Comparison of ENCODE assay signal across 1 cellular context in the genomic region with DNA sequence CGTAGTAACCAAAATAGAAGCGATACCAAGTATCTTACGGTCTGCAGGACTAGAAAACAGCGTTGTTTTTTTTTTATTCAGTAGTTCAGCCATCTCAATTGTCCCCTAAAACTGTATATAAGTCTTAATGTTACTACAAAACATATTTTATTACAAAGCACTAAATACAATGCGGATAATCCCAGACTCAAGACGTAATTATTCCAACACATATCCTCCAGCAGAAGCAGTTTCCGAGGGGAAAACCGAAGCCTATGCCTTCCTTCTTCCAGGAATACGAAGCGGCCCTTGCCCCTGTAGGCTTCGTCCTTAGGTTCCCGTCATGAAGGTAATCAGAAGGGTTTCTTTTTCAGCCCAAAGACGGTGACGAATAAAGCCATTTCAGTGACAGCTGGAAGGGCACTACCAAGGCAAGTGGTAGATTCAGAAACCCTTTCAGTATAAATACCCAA.
TF ChIP-seq lines count a peak whose summit lies in the region.

No MANE protein-coding gene starts in this region.

TF ChIP-seq in GM12878, 131 proteins besides CTCF, POLR2A, EP300 and RAD21:
- TF ChIP-seq TCF3 (IDR thresholded peaks at IDR 0.05; ENCODE audit: borderline replicate concordance, insufficient read depth, low read depth, low read length) (no peak), CBX3 (IDR thresholded peaks at IDR 0.05; ENCODE audit: borderline replicate concordance, low read depth) (no peak), JUNB (IDR thresholded peaks at IDR 0.05) (no peak), SMC3 (IDR thresholded peaks at IDR 0.05; ENCODE audit: borderline replicate concordance, low read length) (no peak), ZNF384 (IDR thresholded peaks at IDR 0.05; ENCODE audit: borderline replicate concordance, low read depth, low read length) (peak; percentile 50; the same call in 1 of the 2 replicates), RELB (IDR thresholded peaks at IDR 0.05; ENCODE audit: low read depth) (peak; percentile 26), LARP7 (IDR thresholded peaks at IDR 0.05) (no peak), SRF (IDR thresholded peaks at IDR 0.05; ENCODE audit: low read depth in 2 of 2, low read length in 2 of 2) (peak in 1 of 2 experiments; percentile 59; a peak in 1 of 4 replicates), SIX5 (IDR thresholded peaks at IDR 0.05; ENCODE audit: low read depth, low read length, severe bottlenecking) (no peak)
- TF ChIP-seq, protein P1, sequence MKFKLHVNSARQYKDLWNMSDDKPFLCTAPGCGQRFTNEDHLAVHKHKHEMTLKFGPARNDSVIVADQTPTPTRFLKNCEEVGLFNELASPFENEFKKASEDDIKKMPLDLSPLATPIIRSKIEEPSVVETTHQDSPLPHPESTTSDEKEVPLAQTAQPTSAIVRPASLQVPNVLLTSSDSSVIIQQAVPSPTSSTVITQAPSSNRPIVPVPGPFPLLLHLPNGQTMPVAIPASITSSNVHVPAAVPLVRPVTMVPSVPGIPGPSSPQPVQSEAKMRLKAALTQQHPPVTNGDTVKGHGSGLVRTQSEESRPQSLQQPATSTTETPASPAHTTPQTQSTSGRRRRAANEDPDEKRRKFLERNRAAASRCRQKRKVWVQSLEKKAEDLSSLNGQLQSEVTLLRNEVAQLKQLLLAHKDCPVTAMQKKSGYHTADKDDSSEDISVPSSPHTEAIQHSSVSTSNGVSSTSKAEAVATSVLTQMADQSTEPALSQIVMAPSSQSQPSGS (IDR thresholded peaks at IDR 0.05; ENCODE audit: low read length): no peak
- TF ChIP-seq, protein P2, sequence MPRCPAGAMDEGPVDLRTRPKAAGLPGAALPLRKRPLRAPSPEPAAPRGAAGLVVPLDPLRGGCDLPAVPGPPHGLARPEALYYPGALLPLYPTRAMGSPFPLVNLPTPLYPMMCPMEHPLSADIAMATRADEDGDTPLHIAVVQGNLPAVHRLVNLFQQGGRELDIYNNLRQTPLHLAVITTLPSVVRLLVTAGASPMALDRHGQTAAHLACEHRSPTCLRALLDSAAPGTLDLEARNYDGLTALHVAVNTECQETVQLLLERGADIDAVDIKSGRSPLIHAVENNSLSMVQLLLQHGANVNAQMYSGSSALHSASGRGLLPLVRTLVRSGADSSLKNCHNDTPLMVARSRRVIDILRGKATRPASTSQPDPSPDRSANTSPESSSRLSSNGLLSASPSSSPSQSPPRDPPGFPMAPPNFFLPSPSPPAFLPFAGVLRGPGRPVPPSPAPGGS (IDR thresholded peaks at IDR 0.05; ENCODE audit: borderline replicate concordance, insufficient read depth, low read depth, low read length, poor library complexity, severe bottlenecking): no peak
- TF ChIP-seq, protein P3, sequence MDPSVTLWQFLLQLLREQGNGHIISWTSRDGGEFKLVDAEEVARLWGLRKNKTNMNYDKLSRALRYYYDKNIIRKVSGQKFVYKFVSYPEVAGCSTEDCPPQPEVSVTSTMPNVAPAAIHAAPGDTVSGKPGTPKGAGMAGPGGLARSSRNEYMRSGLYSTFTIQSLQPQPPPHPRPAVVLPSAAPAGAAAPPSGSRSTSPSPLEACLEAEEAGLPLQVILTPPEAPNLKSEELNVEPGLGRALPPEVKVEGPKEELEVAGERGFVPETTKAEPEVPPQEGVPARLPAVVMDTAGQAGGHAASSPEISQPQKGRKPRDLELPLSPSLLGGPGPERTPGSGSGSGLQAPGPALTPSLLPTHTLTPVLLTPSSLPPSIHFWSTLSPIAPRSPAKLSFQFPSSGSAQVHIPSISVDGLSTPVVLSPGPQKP (IDR thresholded peaks at IDR 0.05; ENCODE audit: low read depth, low read length): no peak
